Comparison of ENCODE assay signal across 9 cellular contexts in genomic region chr12:109763201-109763841, GRCh38. TPM values are rescaled to one million over a fixed set of nuclear protein-coding genes. Genes with fewer than 3 reads are reported as not detected.
DNase-seq lines count a peak whose midpoint lies in the region; ATAC-seq and TF ChIP-seq lines count a peak whose summit lies in the region.
"Had no signal": no experiment of that assay in that cellular context is flagged by ENCODE, and none has a peak within 500 bp of the region (broad histone marks: within the 10 kb centered on the region; RNA-seq: fewer than 3 reads in every experiment).

No MANE protein-coding gene starts in this region.

- no peak overlapping the region for H3K27ac ChIP-seq in transverse colon

- TF ChIP-seq EP300 in transverse colon (IDR thresholded peaks at IDR 0.05; ENCODE audit: low read depth): no peak

- H3K4me1 ChIP-seq in transverse colon: peaks cover 0 to 12% (median 0%) of the 10 kb centered on the region in 4 donors

- H3K27me3 Mint-ChIP-seq in activated T-cell treated with anti-CD3 and anti-CD28 coated beads, Interleukin-2, amount 50 U/mL, for 24 hours: no peaks in the 10 kb centered on the region
- H3K27me3 Mint-ChIP-seq: central memory CD8-positive, alpha-beta T cell had no signal

- ATAC-seq in HG03442 (IDR thresholded peaks at IDR 0.05; ENCODE audit: unreplicated experiment): no peak
- ATAC-seq in left cardiac atrium: no peak
- ATAC-seq in GM21825 (IDR thresholded peaks at IDR 0.05; ENCODE audit: unreplicated experiment): no peak

- no peak overlapping the region for H3K27ac Mint-ChIP-seq in activated T-cell treated with anti-CD3 and anti-CD28 coated beads, Interleukin-2, amount 50 U/mL, for 24 hours

- H3K27me3 ChIP-seq in transverse colon: no peaks in the 10 kb centered on the region

- H3K36me3 Mint-ChIP-seq in activated T-cell treated with anti-CD3 and anti-CD28 coated beads, Interleukin-2, amount 50 U/mL, for 24 hours (ENCODE audit: low read depth): no peaks in the 10 kb centered on the region

- H3K4me3 ChIP-seq in fibroblast of mammary gland (ENCODE audit: control insufficient read depth, low read depth, low read length) (no peak overlapping the region), transverse colon (no peak overlapping the region)

- H3K4me3 Mint-ChIP-seq in activated T-cell treated with anti-CD3 and anti-CD28 coated beads, Interleukin-2, amount 50 U/mL, for 24 hours: no peak overlapping the region
- H3K4me3 Mint-ChIP-seq: central memory CD8-positive, alpha-beta T cell had no signal

- H3K36me3 ChIP-seq in transverse colon: no peaks in the 10 kb centered on the region

- peaks cover 6% of the 10 kb centered on the region for H3K4me1 Mint-ChIP-seq in activated T-cell treated with anti-CD3 and anti-CD28 coated beads, Interleukin-2, amount 50 U/mL, for 24 hours (ENCODE audit: low read depth)
- H3K4me1 Mint-ChIP-seq: central memory CD8-positive, alpha-beta T cell had no signal

- in situ Hi-C loops in transverse colon (cut with MboI; ENCODE audit: low pct_ligation_motif_present in 1 of 4, low pct_unique_long_range_greater_than_20kb in 1 of 4, low sequenced_read_pairs in 3 of 4): no loop called here

- intact Hi-C loops in transverse colon (cut with DNase I; ENCODE audit: low total_unique reads): no loop called here
- intact Hi-C loops in left cardiac atrium (cut with DNase I): loop anchor here in 1 of 2 donors (5.0 kb wide), 1 partner anchor 166 kb away; no protein-coding TSS in a partner anchor

- no peak for TF ChIP-seq CTCF in fibroblast of mammary gland (conservative IDR thresholded peaks at IDR 0.05; ENCODE audit: control insufficient read depth, insufficient read depth, low read depth, low read length)
- TF ChIP-seq CTCF in transverse colon (IDR thresholded peaks at IDR 0.05): no peak

- H3K9me3 ChIP-seq in transverse colon: no peaks in the 10 kb centered on the region

- TF ChIP-seq POLR2A in transverse colon (IDR thresholded peaks at IDR 0.05): no peak

- peak; percentile 19 for DNase-seq in activated T-cell treated with anti-CD3 and anti-CD28 coated beads, Interleukin-2, amount 50 U/mL, for 24 hours
- DNase-seq in activated T-cell treated with anti-CD3 and anti-CD28 coated beads for 4 hours (no peak), SW480 (ENCODE audit: low spot score) (peak; percentile 52), fibroblast of mammary gland (ENCODE audit: low read depth) (peak; percentile 77), transverse colon (peak; percentile 22), left cardiac atrium (no peak)

- H3K9me3 Mint-ChIP-seq in activated T-cell treated with anti-CD3 and anti-CD28 coated beads, Interleukin-2, amount 50 U/mL, for 24 hours: no peaks in the 10 kb centered on the region
- H3K9me3 Mint-ChIP-seq: central memory CD8-positive, alpha-beta T cell had no signal

- 46% methylated on average over 3 of the region's 3 CpGs; no CpG with 5 or more reads in 1 of the 2 donors for WGBS in transverse colon (ENCODE audit: low coverage in 1 of 2), 2 donors

RNA-seq across cellular contexts. Expression of gene FAM222A, which starts 49.7 kb away (rescaled TPM):
- total RNA-seq in transverse colon (1 to 10 TPM; 1.4 to 3.0 (median 1.8) TPM), left cardiac atrium (10 to 100 TPM; 14.5 to 21.8 TPM)

Comparison
In these comparisons a context has a peak if more than half of its experiments do, and no peak if none do; other contexts are left out.
1. DNase-seq: peak in activated T-cell treated with anti-CD3 and anti-CD28 coated beads, Interleukin-2, amount 50 U/mL, for 24 hours (single experiment), SW480 (single experiment), fibroblast of mammary gland (single experiment) and transverse colon (single experiment); none in activated T-cell treated with anti-CD3 and anti-CD28 coated beads for 4 hours (single experiment) and left cardiac atrium (single experiment).